8 cellular contexts compared by ENCODE assay signal in genomic region chr6:70955441-70956190, GRCh38. TPM values are rescaled to one million over a fixed set of nuclear protein-coding genes. Genes with fewer than 3 reads are reported as not detected.
DNase-seq lines count a peak whose midpoint lies in the region; TF ChIP-seq lines count a peak whose summit lies in the region.

No MANE protein-coding gene starts in this region.

- no peaks in the 10 kb centered on the region for H3K36me3 Mint-ChIP-seq in activated naive CD4-positive, alpha-beta T cell treated with anti-CD3 and anti-CD28 coated beads, Interleukin-2, amount 10 ng/mL, durations not matched to agents 7 days and 5 days

- H3K4me3 ChIP-seq in H7 (ENCODE audit: insufficient read depth, low read depth, low read length) = peak overlapping the region; percentile 49
- H3K4me3 ChIP-seq in LNCaP clone FGC (ENCODE audit: low read depth, low read length) = peak overlapping the region; percentile 46
- peak overlapping the region; percentile 65 for H3K4me3 ChIP-seq in osteoblast (ENCODE audit: insufficient read depth, low read length)
- H3K4me3 ChIP-seq in suprapubic skin = peak overlapping the region; percentile 65

- peak overlapping the region; percentile 77 for H3K4me2 ChIP-seq in osteoblast (ENCODE audit: insufficient read depth, low read length)

- TF ChIP-seq CTCF in LNCaP clone FGC (IDR thresholded peaks at IDR 0.05; ENCODE audit: control insufficient read depth, extremely low read depth, insufficient read depth) = peak; percentile 99
- peak; percentile 58 for TF ChIP-seq CTCF in osteoblast (IDR thresholded peaks at IDR 0.05; ENCODE audit: extremely low read depth, low read depth, low read length)
- TF ChIP-seq CTCF in suprapubic skin (IDR thresholded peaks at IDR 0.05) = peak; percentile 50 to 91

- intact Hi-C loops in head of caudate nucleus (cut with DNase I) = loop anchor here (5.0 kb wide), 1 partner anchor 248 kb away; no protein-coding TSS in a partner anchor

- no peak for TF ChIP-seq EP300 in suprapubic skin (IDR thresholded peaks at IDR 0.05)

- H3K4me3 Mint-ChIP-seq in activated naive CD4-positive, alpha-beta T cell treated with anti-CD3 and anti-CD28 coated beads, Interleukin-2, amount 10 ng/mL, durations not matched to agents 7 days and 5 days = peak overlapping the region; percentile 66

- H3K36me3 ChIP-seq in ES-I3 (ENCODE audit: insufficient read depth, low read length) (no peaks in the 10 kb centered on the region), H7 (replicated peaks; ENCODE audit: control insufficient read depth, insufficient read depth, low read length) (no peaks in the 10 kb centered on the region), osteoblast (ENCODE audit: insufficient read depth, low read length) (no peaks in the 10 kb centered on the region), suprapubic skin (no peaks in the 10 kb centered on the region)

- no peaks in the 10 kb centered on the region for H4K20me1 ChIP-seq in osteoblast (ENCODE audit: insufficient read depth, low read length)

- in situ Hi-C loops in SK-MEL-5 (cut with HindIII; ENCODE audit: low pct_unique_long_range_greater_than_20kb, low sequenced_read_pairs) = no loop called here

- peak; percentile 92 for DNase-seq in H7
- DNase-seq in LNCaP clone FGC (ENCODE audit: low read depth) = peak; percentile 56
- peak; percentile 63 for DNase-seq in SK-MEL-5 (ENCODE audit: low read depth, low spot score)
- DNase-seq in activated naive CD4-positive, alpha-beta T cell treated with anti-CD3 and anti-CD28 coated beads, Interleukin-2, amount 10 ng/mL, durations not matched to agents 7 days and 5 days = peak; percentile 90
- DNase-seq in head of caudate nucleus = peak; percentile 63 to 94 (median 87)
- DNase-seq in osteoblast (ENCODE audit: insufficient read length, low spot score, missing footprints) = peak; percentile 95
- peak; percentile 76 to 84 for DNase-seq in suprapubic skin (ENCODE audit: low spot score in 2 of 2)

- peak overlapping the region; percentile 67 for H3K9ac ChIP-seq in ES-I3 (ENCODE audit: low read depth, low read length)

- no peaks in the 10 kb centered on the region for H3K79me2 ChIP-seq in osteoblast (ENCODE audit: insufficient read depth, low read length)

- CTCF ChIA-PET in activated naive CD4-positive, alpha-beta T cell treated with anti-CD3 and anti-CD28 coated beads, Interleukin-2, amount 10 ng/mL, durations not matched to agents 7 days and 5 days (lab: Charles Lee) = interaction anchor here (0.5 to 2.0 kb wide), 32 partner anchors 9 to 734 kb away, joined by 3 to 14 read pairs (median 3); partner anchors contain the start of genes FAM135A and SDHAF4

- WGBS in suprapubic skin = 4% methylated on average over 24 of the region's 65 CpGs

- TF ChIP-seq POLR2A in suprapubic skin (IDR thresholded peaks at IDR 0.05) = no peak

- H3K4me1 ChIP-seq in ES-I3 (ENCODE audit: insufficient read depth, low read length) = peaks cover 7% of the 10 kb centered on the region; the same call in 1 of the 2 replicates
- H3K4me1 ChIP-seq in osteoblast (ENCODE audit: insufficient read depth, low read length) = no peaks in the 10 kb centered on the region
- peaks cover 25% of the 10 kb centered on the region for H3K4me1 ChIP-seq in suprapubic skin

- H3K27ac Mint-ChIP-seq in activated naive CD4-positive, alpha-beta T cell treated with anti-CD3 and anti-CD28 coated beads, Interleukin-2, amount 10 ng/mL, durations not matched to agents 7 days and 5 days = peak overlapping the region; percentile 42

- peaks cover 22% of the 10 kb centered on the region for H3K4me1 Mint-ChIP-seq in activated naive CD4-positive, alpha-beta T cell treated with anti-CD3 and anti-CD28 coated beads, Interleukin-2, amount 10 ng/mL, durations not matched to agents 7 days and 5 days

- H3K27me3 ChIP-seq in H7 (ENCODE audit: control insufficient read depth, insufficient read depth, low read length) = peaks cover 48% of the 10 kb centered on the region
- H3K27me3 ChIP-seq in osteoblast (ENCODE audit: insufficient read depth, low read length) = peaks cover 49% of the 10 kb centered on the region
- H3K27me3 ChIP-seq in suprapubic skin = peaks cover 45% of the 10 kb centered on the region

- H3K27ac ChIP-seq in osteoblast (ENCODE audit: low read depth, low read length) (no peak overlapping the region), suprapubic skin (no peak overlapping the region)

- H3K27me3 Mint-ChIP-seq in activated naive CD4-positive, alpha-beta T cell treated with anti-CD3 and anti-CD28 coated beads, Interleukin-2, amount 10 ng/mL, durations not matched to agents 7 days and 5 days = peaks cover 74% of the 10 kb centered on the region

- H2AFZ ChIP-seq in osteoblast (ENCODE audit: low read length) = peak overlapping the region; percentile 35

- H3K9me3 ChIP-seq in ES-I3 (ENCODE audit: control insufficient read depth, insufficient read depth, low read length) (no peaks in the 10 kb centered on the region), osteoblast (ENCODE audit: low read depth, low read length) (no peaks in the 10 kb centered on the region), suprapubic skin (no peaks in the 10 kb centered on the region)

- no peaks in the 10 kb centered on the region for H3K9me3 Mint-ChIP-seq in activated naive CD4-positive, alpha-beta T cell treated with anti-CD3 and anti-CD28 coated beads, Interleukin-2, amount 10 ng/mL, durations not matched to agents 7 days and 5 days

RNA-seq across cellular contexts. Expression of gene B3GAT2, which starts 1.2 kb away (rescaled TPM):
- 0.18 and 0.28 TPM in 2 replicates for total RNA-seq in H7 (2014; rRNA removed; shearing (Covaris generic))
- total RNA-seq in SK-MEL-5 (2014; rRNA removed; shearing (Covaris generic)) = 0.03 TPM in 1 of 2 replicates, not detected in the other
- polyA plus RNA-seq in SK-MEL-5 (2015; cell fraction: cytosol; rRNA removed) = 0.01 TPM in 1 of 2 replicates, not detected in the other
- polyA plus RNA-seq in SK-MEL-5 (2015; cell fraction: nucleus; rRNA removed) = 0.19 and 0.41 TPM in 2 replicates
- total RNA-seq in osteoblast (under 0.01 TPM in 2 replicates), suprapubic skin (under 1 TPM in 1 of 4 donors, not detected in 3; 0.21 TPM)
